ENCODE assay signal across 18 cellular contexts in genomic region chr12:127830730-127831129, GRCh38.
"Had no signal": no experiment of that assay in that cellular context is flagged by ENCODE, and none has a peak within 500 bp of the region (broad histone marks: within the 10 kb centered on the region; RNA-seq: fewer than 3 reads in every experiment).

No MANE protein-coding gene starts in this region.

- H3K9me3 ChIP-seq: MG63 had no signal

- FAIRE-seq: HepG2, RCC 7860 had no signal

- DNase-seq: IMR-90, Karpas-422, KG1, MG63, NCI-H1092, NCI-H1105 treated with DMSO at 0.1 percent for 48 hours, NCI-H1436 treated with DMSO at 0.1 percent for 48 hours, NCI-H1694, NCI-H187 treated with DMSO at 0.1 percent for 48 hours, NCI-H2029 treated with DMSO at 0.1 percent for 48 hours, NCI-H2227 treated with DMSO at 0.1 percent for 48 hours, NCI-H510A, NCI-H524 treated with DMSO at 0.1 percent for 48 hours, NCI-H774, RPMI8226, SHP77 had no signal

- H3K27me3 ChIP-seq: MG63 had no signal

- H3K4me3 ChIP-seq: MG63 had no signal

- H3K36me3 ChIP-seq: MG63 had no signal
